In genomic region chr4:119728692-119729593, GRCh38 we compare ENCODE assay signal across 18 cellular contexts.
DNase-seq lines count a peak whose midpoint lies in the region; TF ChIP-seq lines count a peak whose summit lies in the region.
"Had no signal": no experiment of that assay in that cellular context is flagged by ENCODE, and none has a peak within 500 bp of the region (broad histone marks: within the 10 kb centered on the region; RNA-seq: fewer than 3 reads in every experiment).

No MANE protein-coding gene starts in this region.

- H3K27ac ChIP-seq in AG04450 (ENCODE audit: low read depth, low read length), result peak overlapping the region; percentile 57
- peak overlapping the region; percentile 38 to 80 for H3K27ac ChIP-seq in coronary artery
- H3K27ac ChIP-seq: right lobe of liver, uterus had no signal

- DNase-seq in AG04450 (ENCODE audit: low read depth, low spot score) (no peak), coronary artery (ENCODE audit: low spot score) (no peak), nephron progenitor cell (no peak), NCI-H526 treated with DMSO at 0.1 percent for 48 hours (lab: John Stamatoyannopoulos, UW) (no peak), HAP-1 (ENCODE audit: low spot score in 2 of 2) (no peak)
- DNase-seq in activated effector memory CD4-positive, alpha-beta T cell treated with anti-CD3 and anti-CD28 coated beads, Interleukin-2, amount 50 U/mL, for 16 hours, result no peak
- no peak for DNase-seq in central memory CD4-positive, alpha-beta T cell
- DNase-seq: activated CD4-positive, CD25-positive, alpha-beta regulatory T cell; hypothalamus; NCI-H1417 treated with DMSO at 0.1 percent for 48 hours; OCI-M1; right lobe of liver; stimulated activated CD4-positive, alpha-beta T cell treated with anti-CD3 and anti-CD28 coated beads, Interleukin-4, amount 100 ng/mL, for 4 hours; uterus had no signal

- no peaks in the 10 kb centered on the region for H3K27me3 Mint-ChIP-seq in nephron progenitor cell (ENCODE audit: low read depth, poor library complexity)
- H3K27me3 Mint-ChIP-seq: IgD-negative memory B cell had no signal

- TF ChIP-seq RAD21 in Ishikawa (IDR thresholded peaks at IDR 0.05; ENCODE audit: low read depth), result no peak

- H3K4me3 ChIP-seq in AG04450 (ENCODE audit: low read depth, low read length) (no peak overlapping the region), coronary artery (no peak overlapping the region), HAP-1 (no peak overlapping the region)
- H3K4me3 ChIP-seq: right lobe of liver, uterus had no signal

- CTCF ChIA-PET in AG04450 (lab: Charles Lee), result interaction anchor here (2.2 kb wide), 1 partner anchor 101 kb away, joined by 15 read pairs; the partner anchor contains the start of gene PDE5A

- peaks cover 39% of the 10 kb centered on the region for H3K4me1 Mint-ChIP-seq in nephron progenitor cell
- H3K4me1 Mint-ChIP-seq: activated naive CD4-positive, alpha-beta T cell treated with anti-CD3 and anti-CD28 coated beads, Interleukin-2, amount 50 U/mL, for 24 hours; IgD-negative memory B cell; neural crest cell had no signal

- in situ Hi-C loops in HAP-1 (cut with MboI; ENCODE audit: low sequenced_read_pairs), result no loop called here

- peak overlapping the region; percentile 75 for H3K27ac Mint-ChIP-seq in nephron progenitor cell
- H3K27ac Mint-ChIP-seq: activated naive CD4-positive, alpha-beta T cell treated with anti-CD3 and anti-CD28 coated beads, Interleukin-2, amount 50 U/mL, for 24 hours; IgD-negative memory B cell had no signal

- TF ChIP-seq CTCF in AG04450 (IDR thresholded peaks at IDR 0.05; ENCODE audit: low read depth, low read length) (no peak), coronary artery (IDR thresholded peaks at IDR 0.05) (no peak), nephron progenitor cell (IDR thresholded peaks at IDR 0.05) (no peak)

- H3K4me1 ChIP-seq in HAP-1, result no peaks in the 10 kb centered on the region; the same call in 1 of the 2 replicates
- H3K4me1 ChIP-seq: uterus had no signal

- peaks cover 17% of the 10 kb centered on the region for H3K9me3 Mint-ChIP-seq in nephron progenitor cell
- H3K9me3 Mint-ChIP-seq: IgD-negative memory B cell had no signal

- H3K4me3 Mint-ChIP-seq in nephron progenitor cell, result no peak overlapping the region
- H3K4me3 Mint-ChIP-seq: activated naive CD4-positive, alpha-beta T cell treated with anti-CD3 and anti-CD28 coated beads, Interleukin-2, amount 50 U/mL, for 24 hours; IgD-negative memory B cell; neural crest cell had no signal

- peaks cover 4% of the 10 kb centered on the region for H3K36me3 Mint-ChIP-seq in nephron progenitor cell (ENCODE audit: low read depth)
- H3K36me3 Mint-ChIP-seq: activated naive CD4-positive, alpha-beta T cell treated with anti-CD3 and anti-CD28 coated beads, Interleukin-2, amount 50 U/mL, for 24 hours; IgD-negative memory B cell had no signal

- no peak for TF ChIP-seq EP300 in Ishikawa (IDR thresholded peaks at IDR 0.05; ENCODE audit: borderline replicate concordance)

- POLR2A ChIA-PET in AG04450 (lab: Yijun Ruan, JAX), result interaction anchor here (0.5 to 1.6 kb wide), 4 partner anchors 45 to 106 kb away, joined by 3 to 18 read pairs (median 4); partner anchors contain the start of gene PDE5A

- no peaks in the 10 kb centered on the region for H3K36me3 ChIP-seq in HAP-1 (replicated peaks)
- H3K36me3 ChIP-seq: right lobe of liver, uterus had no signal

- H3K27me3 ChIP-seq in AG04450 (ENCODE audit: control insufficient read depth, insufficient read depth, low read length) (no peaks in the 10 kb centered on the region), HAP-1 (ENCODE audit: low read depth) (no peaks in the 10 kb centered on the region)
- H3K27me3 ChIP-seq: right lobe of liver, uterus had no signal

- H3K9me3 ChIP-seq in AG04450 (ENCODE audit: control insufficient read depth, insufficient read depth, low read length) (no peaks in the 10 kb centered on the region; the same call in 1 of the 2 replicates), HAP-1 (no peaks in the 10 kb centered on the region)
- H3K9me3 ChIP-seq: right lobe of liver, uterus had no signal

TF ChIP-seq in Ishikawa, 13 proteins besides CTCF, POLR2A, EP300 and RAD21:
- TF ChIP-seq YY1 (IDR thresholded peaks at IDR 0.05; ENCODE audit: low read depth) (no peak), NFIC (IDR thresholded peaks at IDR 0.05) (peak; percentile 43), EGR1 (IDR thresholded peaks at IDR 0.05) (no peak), REST (IDR thresholded peaks at IDR 0.05; ENCODE audit: low read depth) (no peak), FOXM1 (IDR thresholded peaks at IDR 0.05; ENCODE audit: borderline replicate concordance, low read depth) (no peak)
